35 cellular contexts compared by ENCODE assay signal in genomic region chr21:44314561-44314960, GRCh38. TPM values are rescaled to one million over a fixed set of nuclear protein-coding genes. Genes with fewer than 3 reads are reported as not detected.
"Had no signal": no experiment of that assay in that cellular context is flagged by ENCODE, and none has a peak within 500 bp of the region (broad histone marks: within the 10 kb centered on the region; RNA-seq: fewer than 3 reads in every experiment).

No MANE protein-coding gene starts in this region.

- H3K27me3 ChIP-seq: adrenal gland, ascending aorta, cardiac muscle cell had no signal

- H3K9me3 ChIP-seq: adrenal gland, ascending aorta had no signal

- H3K4me3 ChIP-seq: adrenal gland, ascending aorta, cardiac muscle cell had no signal

- H3K4me1 ChIP-seq: adrenal gland, ascending aorta had no signal

- FAIRE-seq: bronchial epithelial cell, TTC549 had no signal

- ATAC-seq: activated CD8-positive, alpha-beta T cell treated with anti-CD3 and anti-CD28 coated beads for 36 hours; activated naive CD4-positive, alpha-beta T cell treated with anti-CD3 and anti-CD28 coated beads, Interleukin-2, amount 50 U/mL, for 72 hours; activated T-cell treated with anti-CD3 and anti-CD28 coated beads, Interleukin-2, amount 50 U/mL, for 4 hours; activated T-cell treated with anti-CD3 and anti-CD28 coated beads, Interleukin-2, amount 50 U/mL, for 72 hours; activated T-helper 17 cell treated with anti-CD3 and anti-CD28 coated beads, Interleukin-2, amount 50 U/mL, for 72 hours had no signal

- DNase-seq: activated B cell treated with CpG ODN at 0.5 μM for 24 hours; activated CD4-positive, alpha-beta memory T cell treated with anti-CD3 and anti-CD28 coated beads for 36 hours; activated CD4-positive, alpha-beta T cell treated with anti-CD3 and anti-CD28 coated beads for 4 hours; activated CD4-positive, alpha-beta T cell treated with anti-CD3 and anti-CD28 coated beads, Interleukin-2, amount 10 ng/mL, durations not matched to agents 24 days and 14 days; activated CD4-positive, alpha-beta T cell treated with anti-CD3 and anti-CD28 coated beads, Interleukin-2, amount 50 U/mL, for 1 hour; activated CD4-positive, alpha-beta T cell treated with anti-CD3 and anti-CD28 coated beads, Interleukin-2, amount 50 U/mL, for 4 hours; activated CD4-positive, CD25-positive, alpha-beta regulatory T cell treated with anti-CD3 and anti-CD28 coated beads, Interleukin-2, amount 50 U/mL, for 72 hours; activated CD8-positive, alpha-beta memory T cell treated with anti-CD3 and anti-CD28 coated beads, Interleukin-2, amount 50 U/mL, for 4 hours; activated CD8-positive, alpha-beta T cell treated with anti-CD3 and anti-CD28 coated beads for 36 hours; activated effector memory CD4-positive, alpha-beta T cell treated with anti-CD3 and anti-CD28 coated beads, Interleukin-2, amount 50 U/mL, for 16 hours; activated gamma-delta T cell treated with Interleukin-2 at 50 U/mL for 16 hours; activated naive CD4-positive, alpha-beta T cell; activated naive CD4-positive, alpha-beta T cell treated with anti-CD3 and anti-CD28 coated beads for 36 hours; activated naive CD4-positive, alpha-beta T cell treated with anti-CD3 and anti-CD28 coated beads, Interleukin-2, amount 50 U/mL, for 16 hours; activated naive CD8-positive, alpha-beta T cell treated with anti-CD3 and anti-CD28 coated beads for 36 hours; activated T-cell treated with anti-CD3 and anti-CD28 coated beads for 4 hours; activated T-cell treated with anti-CD3 and anti-CD28 coated beads, Interleukin-2, amount 50 U/mL, for 1 hour; activated T-cell treated with anti-CD3 and anti-CD28 coated beads, Interleukin-2, amount 50 U/mL, for 4 hours; activated T-cell treated with anti-CD3 and anti-CD28 coated beads, Interleukin-2, amount 50 U/mL, for 72 hours; adrenal gland; amniotic stem cell; caudate nucleus; cerebellar nuclear complex; T-helper 2 cell; T-helper 9 cell had no signal

- H3K27ac ChIP-seq: adrenal gland, ascending aorta, cardiac muscle cell, VCaP had no signal

RNA-seq across cellular contexts. Expression of gene AIRE, which starts 28.9 kb away (rescaled TPM):
- total RNA-seq: activated B cell treated with CpG ODN at 0.5 μM for 24 hours; activated CD4-positive, alpha-beta memory T cell treated with anti-CD3 and anti-CD28 coated beads for 36 hours; activated CD4-positive, alpha-beta T cell treated with anti-CD3 and anti-CD28 coated beads, Interleukin-2, amount 10 ng/mL, durations not matched to agents 24 days and 14 days; activated CD8-positive, alpha-beta memory T cell treated with anti-CD3 and anti-CD28 coated beads for 36 hours; activated CD8-positive, alpha-beta T cell treated with anti-CD3 and anti-CD28 coated beads for 36 hours; activated naive CD4-positive, alpha-beta T cell treated with anti-CD3 and anti-CD28 coated beads for 36 hours; activated naive CD4-positive, alpha-beta T cell treated with anti-CD3 and anti-CD28 coated beads, Interleukin-2, amount 50 U/mL, for 72 hours; activated naive CD8-positive, alpha-beta T cell treated with anti-CD3 and anti-CD28 coated beads for 36 hours; activated T-cell treated with anti-CD3 and anti-CD28 coated beads, Interleukin-2, amount 50 U/mL, for 4 hours; activated T-cell treated with anti-CD3 and anti-CD28 coated beads, Interleukin-2, amount 50 U/mL, for 72 hours; activated T-helper 1 cell treated with anti-CD3 and anti-CD28 coated beads, Interleukin-12 subunit alpha, Interleukin-12 subunit beta, Interleukin-2, Interleukin-4 antibody, amounts not matched to agents 30 ng/mL and 10 ng/mL and 1 ng/mL, durations not matched to agents 14 hours and 24 hours and 36 hours; activated T-helper 17 cell treated with anti-CD3 and anti-CD28 coated beads, Interleukin-2, amount 50 U/mL, for 72 hours; bronchial epithelial cell; chondrocyte had no signal
- polyA plus RNA-seq: cardiac muscle cell had no signal

RNA-seq across cellular contexts. Expression of gene TRPM2, which starts 38.9 kb away (rescaled TPM):
- total RNA-seq: cardiac muscle cell had no signal
- polyA plus RNA-seq: cardiac muscle cell had no signal

RNA-seq across cellular contexts. Expression of gene DNMT3L, which starts 52.9 kb away (rescaled TPM):
- total RNA-seq: activated B cell treated with CpG ODN at 0.5 μM for 24 hours; activated CD4-positive, alpha-beta memory T cell treated with anti-CD3 and anti-CD28 coated beads for 36 hours; activated CD4-positive, alpha-beta T cell treated with anti-CD3 and anti-CD28 coated beads, Interleukin-2, amount 10 ng/mL, durations not matched to agents 24 days and 14 days; activated CD8-positive, alpha-beta memory T cell treated with anti-CD3 and anti-CD28 coated beads for 36 hours; activated CD8-positive, alpha-beta T cell treated with anti-CD3 and anti-CD28 coated beads for 36 hours; activated naive CD4-positive, alpha-beta T cell treated with anti-CD3 and anti-CD28 coated beads for 36 hours; activated naive CD4-positive, alpha-beta T cell treated with anti-CD3 and anti-CD28 coated beads, Interleukin-2, amount 50 U/mL, for 72 hours; activated naive CD8-positive, alpha-beta T cell treated with anti-CD3 and anti-CD28 coated beads for 36 hours; activated T-cell treated with anti-CD3 and anti-CD28 coated beads, Interleukin-2, amount 50 U/mL, for 4 hours; activated T-cell treated with anti-CD3 and anti-CD28 coated beads, Interleukin-2, amount 50 U/mL, for 72 hours; activated T-helper 1 cell treated with anti-CD3 and anti-CD28 coated beads, Interleukin-12 subunit alpha, Interleukin-12 subunit beta, Interleukin-2, Interleukin-4 antibody, amounts not matched to agents 30 ng/mL and 10 ng/mL and 1 ng/mL, durations not matched to agents 14 hours and 24 hours and 36 hours; activated T-helper 17 cell treated with anti-CD3 and anti-CD28 coated beads, Interleukin-2, amount 50 U/mL, for 72 hours; adrenal gland; ascending aorta; bronchial epithelial cell; cardiac muscle cell; chondrocyte had no signal
- polyA plus RNA-seq: adrenal gland, cardiac muscle cell had no signal
